In genomic region chr2:17899871-17900270, GRCh38 we compare ENCODE assay signal across 28 cellular contexts. TPM values are rescaled to one million over a fixed set of nuclear protein-coding genes. Genes with fewer than 3 reads are reported as not detected.
DNase-seq lines count a peak whose midpoint lies in the region; ATAC-seq, FAIRE-seq and TF ChIP-seq lines count a peak whose summit lies in the region.
"Had no signal": no experiment of that assay in that cellular context is flagged by ENCODE, and none has a peak within 500 bp of the region (broad histone marks: within the 10 kb centered on the region; RNA-seq: fewer than 3 reads in every experiment).

No MANE protein-coding gene starts in this region.

- H3K27ac Mint-ChIP-seq in Calu3 (ENCODE audit: unreplicated experiment), result no peak overlapping the region
- H3K27ac Mint-ChIP-seq: CD4-positive, CD25-positive, alpha-beta regulatory T cell; IgD-negative memory B cell; T-cell had no signal

- no peak for TF ChIP-seq CTCF in Calu3 (IDR thresholded peaks at IDR 0.05; ENCODE audit: unreplicated experiment)

- no peak overlapping the region for H3K9ac ChIP-seq in Karpas-422 (ENCODE audit: low read length)
- H3K9ac ChIP-seq: BLaER1, GM23248, KMS-11 had no signal

- H3K27me3 ChIP-seq in Karpas-422 (ENCODE audit: low read length), result no peaks in the 10 kb centered on the region
- H3K27me3 ChIP-seq: BLaER1, SJSA1 had no signal

- no peak overlapping the region for H3K4me3 Mint-ChIP-seq in Calu3 (ENCODE audit: low read depth, unreplicated experiment)
- H3K4me3 Mint-ChIP-seq: CD4-positive, CD25-positive, alpha-beta regulatory T cell; IgD-negative memory B cell; T-cell had no signal

- ATAC-seq in left cardiac atrium (no peak), HG03432 (IDR thresholded peaks at IDR 0.05; ENCODE audit: unreplicated experiment) (no peak)
- ATAC-seq: T-cell had no signal

- FAIRE-seq in GM12892 (lab: Jason Lieb, UNC), result no peak
- FAIRE-seq: A204.1, D721Med, G401.6 had no signal

- no peak overlapping the region for H2AFZ ChIP-seq in Karpas-422 (ENCODE audit: low read length)
- H2AFZ ChIP-seq: GM23248 had no signal

- peaks cover 8% of the 10 kb centered on the region for H3K4me1 Mint-ChIP-seq in Calu3 (ENCODE audit: low read depth, unreplicated experiment)
- H3K4me1 Mint-ChIP-seq: CD4-positive, CD25-positive, alpha-beta regulatory T cell; IgD-negative memory B cell; T-cell had no signal

- H3K27ac ChIP-seq in Karpas-422 (ENCODE audit: low read length), result no peak overlapping the region
- H3K27ac ChIP-seq: BLaER1, GM23248, KMS-11, SJSA1 had no signal

- no peak for TF ChIP-seq POLR2A in GM12892 (IDR thresholded peaks at IDR 0.05; ENCODE audit: low read depth, low read length)

- no TSS peak for BruUV-seq in Calu3 (replicated peaks; lab: Mats Ljungman, UMichigan)

- intact Hi-C loops in Calu3 (cut with micrococcal nuclease; ENCODE audit: unreplicated experiment) (no loop called here), left cardiac atrium (cut with DNase I) (no loop called here)

- peaks cover 3% of the 10 kb centered on the region for H3K9me3 Mint-ChIP-seq in Calu3 (ENCODE audit: low read depth, unreplicated experiment)

- H3K36me3 Mint-ChIP-seq in Calu3 (ENCODE audit: insufficient read depth, unreplicated experiment), result no peaks in the 10 kb centered on the region
- H3K36me3 Mint-ChIP-seq: CD4-positive, CD25-positive, alpha-beta regulatory T cell; IgD-negative memory B cell; T-cell had no signal

- no peaks in the 10 kb centered on the region for H3K9me3 ChIP-seq in Karpas-422 (ENCODE audit: low read length)
- H3K9me3 ChIP-seq: HAP-1, SJSA1 had no signal

- H3K27me3 Mint-ChIP-seq in Calu3 (ENCODE audit: unreplicated experiment), result no peaks in the 10 kb centered on the region

- H3K36me3 ChIP-seq in Karpas-422 (ENCODE audit: insufficient read depth, low read length), result no peaks in the 10 kb centered on the region
- H3K36me3 ChIP-seq: HAP-1, SJSA1 had no signal

- CTCF ChIA-PET in Calu3 (lab: Charles Lee), result no interaction called here

- no peaks in the 10 kb centered on the region for H4K20me1 ChIP-seq in Karpas-422 (ENCODE audit: insufficient read depth, low read depth, low read length)
- H4K20me1 ChIP-seq: BLaER1 had no signal

- no peaks in the 10 kb centered on the region for H3K9me2 ChIP-seq in Karpas-422 (replicated peaks; ENCODE audit: insufficient read depth, low read length)

- H3K79me2 ChIP-seq in Karpas-422 (ENCODE audit: low read length), result no peaks in the 10 kb centered on the region

- H3K4me2 ChIP-seq in Karpas-422 (ENCODE audit: low read depth, low read length, poor library complexity, severe bottlenecking), result no peak overlapping the region
- H3K4me2 ChIP-seq: BLaER1, KMS-11 had no signal

- H3K4me1 ChIP-seq in Karpas-422 (ENCODE audit: low read length), result peaks cover 6% of the 10 kb centered on the region; the same call in 1 of the 2 replicates
- H3K4me1 ChIP-seq: HAP-1, SJSA1 had no signal

- no peak overlapping the region for H3K4me3 ChIP-seq in Karpas-422 (ENCODE audit: low read length)
- H3K4me3 ChIP-seq: BLaER1, GM23248, HAP-1, SJSA1 had no signal

- DNase-seq in Calu3 (peak; percentile 13), Karpas-422 (peak; percentile 25), NCI-H748 treated with DMSO at 0.1 percent for 48 hours (lab: John Stamatoyannopoulos, UW) (peak; percentile 52), glomerular visceral epithelial cell (ENCODE audit: extremely low spot score) (peak; percentile 27), left cardiac atrium (no peak), GM12892 (ENCODE audit: insufficient read length) (no peak)
- no peak for DNase-seq in activated CD4-positive, CD25-positive, alpha-beta regulatory T cell (lab: John Stamatoyannopoulos, UW)
- DNase-seq: CD4-positive, CD25-positive, alpha-beta regulatory T cell; GM23248; NCI-H1092; NCI-H1417 treated with DMSO at 0.1 percent for 48 hours; NCI-H187; NCI-H2081 treated with DMSO at 0.1 percent for 48 hours; NCI-H446 treated with DMSO at 0.1 percent for 48 hours; NCI-H774; NK-92 treated with Interleukin-12 subunit alpha and Interleukin-12 subunit beta, amount 100 ng/mL, for 24 hours; Right ventricle myocardium superior; RPMI8226; T-cell had no signal

RNA-seq across cellular contexts. Expression of gene KCNS3, which starts 21.4 kb away (rescaled TPM):
- total RNA-seq in Calu3 (2022) (3.5 and 5.0 TPM in 2 replicates), left cardiac atrium (1 to 10 TPM; 2.8 to 3.9 TPM)
- 1.5 and 2.5 TPM in 2 replicates for total RNA-seq in Karpas-422 (2014; rRNA removed; shearing (Covaris generic); ENCODE audit: low replicate concordance)
- 0.15 TPM for polyA plus RNA-seq in GM12892 (2012; ENCODE audit: missing spikeins)
- total RNA-seq: CD4-positive, CD25-positive, alpha-beta regulatory T cell had no signal
- polyA plus RNA-seq: CD4-positive, CD25-positive, alpha-beta regulatory T cell; IgD-negative memory B cell had no signal

Comparison
In these comparisons a context has a peak if more than half of its experiments do, and no peak if none do; other contexts are left out.
1. DNase-seq: peak in Calu3 (single experiment), Karpas-422 (single experiment), NCI-H748 treated with DMSO at 0.1 percent for 48 hours (single experiment) and glomerular visceral epithelial cell (single experiment); none in activated CD4-positive, CD25-positive, alpha-beta regulatory T cell (0 of 4), left cardiac atrium (single experiment) and GM12892 (single experiment).